ENCODE assay signal across 2 cellular contexts in the genomic region with DNA sequence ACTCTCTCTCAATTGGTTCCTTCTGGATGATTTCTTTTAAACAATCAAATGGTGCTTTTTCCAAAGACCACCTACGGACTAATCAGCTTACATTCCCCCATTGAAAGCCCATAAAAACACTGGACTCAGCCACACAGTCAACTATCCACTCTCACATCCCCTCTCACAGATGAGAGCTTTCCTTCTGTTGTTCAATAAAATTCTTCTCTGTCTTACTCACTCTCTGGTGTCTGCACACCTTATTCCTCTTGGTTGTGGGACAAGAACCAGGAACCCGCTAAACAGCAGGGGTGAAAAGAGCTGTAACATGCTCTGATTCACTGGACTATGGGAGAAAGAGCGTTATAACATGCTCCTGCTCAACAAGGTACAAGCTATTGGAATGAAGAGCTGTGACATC.
TF ChIP-seq lines count a peak whose summit lies in the region.

No MANE protein-coding gene starts in this region.

TF ChIP-seq in HEK293, 187 proteins besides CTCF, POLR2A, EP300 and RAD21:
- peak; percentile 88 for TF ChIP-seq SETDB1 (IDR thresholded peaks at IDR 0.05; ENCODE audit: insufficient read length, low read length)
- no peak for TF ChIP-seq YY1 (tag by site-specific recombination; IDR thresholded peaks at IDR 0.05)
- TF ChIP-seq TRIM28 (IDR thresholded peaks at IDR 0.05; ENCODE audit: borderline replicate concordance, low read length): peak; percentile 96; the same call in 1 of the 2 replicates

TF ChIP-seq in H1, 55 proteins besides CTCF, POLR2A, EP300 and RAD21:
- TF ChIP-seq CBX5 (IDR thresholded peaks at IDR 0.05; ENCODE audit: low read depth, low read length): no peak
- no peak for TF ChIP-seq SUZ12 (IDR thresholded peaks at IDR 0.05; ENCODE audit: low read length)
- TF ChIP-seq FOSL1 (IDR thresholded peaks at IDR 0.05; ENCODE audit: insufficient read depth, low read depth, low read length): no peak
- no peak for TF ChIP-seq SIRT6 (IDR thresholded peaks at IDR 0.05; ENCODE audit: low read length)
- no peak for TF ChIP-seq TAF1 (IDR thresholded peaks at IDR 0.05; ENCODE audit: low read depth, low read length)
- no peak for TF ChIP-seq RXRA (IDR thresholded peaks at IDR 0.05; ENCODE audit: insufficient read depth, low read depth, low read length)
- no peak for TF ChIP-seq TAF7 (optimal IDR thresholded peaks at IDR 0.05; ENCODE audit: borderline replicate concordance, low read depth, low read length)
- TF ChIP-seq HDAC6 (IDR thresholded peaks at IDR 0.05; ENCODE audit: low read depth, low read length): no peak
- no peak for TF ChIP-seq KDM1A (IDR thresholded peaks at IDR 0.05; ENCODE audit: borderline replicate concordance, low read length)
- no peak for TF ChIP-seq HDAC2 (IDR thresholded peaks at IDR 0.05; ENCODE audit: borderline replicate concordance in 1 of 2, low read depth in 2 of 2, low read length in 2 of 2)
- no peak for TF ChIP-seq SP2 (IDR thresholded peaks at IDR 0.05; ENCODE audit: low read length)
- TF ChIP-seq CTBP2 (IDR thresholded peaks at IDR 0.05; ENCODE audit: borderline replicate concordance, insufficient read depth, insufficient read length, low read length): no peak
- TF ChIP-seq TBP (IDR thresholded peaks at IDR 0.05; ENCODE audit: low read depth, low read length): no peak
- TF ChIP-seq PHF8 (conservative IDR thresholded peaks at IDR 0.05; ENCODE audit: low read depth, low read length): no peak
- TF ChIP-seq, protein P1, sequence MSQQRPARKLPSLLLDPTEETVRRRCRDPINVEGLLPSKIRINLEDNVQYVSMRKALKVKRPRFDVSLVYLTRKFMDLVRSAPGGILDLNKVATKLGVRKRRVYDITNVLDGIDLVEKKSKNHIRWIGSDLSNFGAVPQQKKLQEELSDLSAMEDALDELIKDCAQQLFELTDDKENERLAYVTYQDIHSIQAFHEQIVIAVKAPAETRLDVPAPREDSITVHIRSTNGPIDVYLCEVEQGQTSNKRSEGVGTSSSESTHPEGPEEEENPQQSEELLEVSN (IDR thresholded peaks at IDR 0.05): no peak
- no peak for TF ChIP-seq SP4 (IDR thresholded peaks at IDR 0.05; ENCODE audit: low read length)
- TF ChIP-seq, protein P2, sequence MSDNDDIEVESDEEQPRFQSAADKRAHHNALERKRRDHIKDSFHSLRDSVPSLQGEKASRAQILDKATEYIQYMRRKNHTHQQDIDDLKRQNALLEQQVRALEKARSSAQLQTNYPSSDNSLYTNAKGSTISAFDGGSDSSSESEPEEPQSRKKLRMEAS (IDR thresholded peaks at IDR 0.05): no peak
- no peak for TF ChIP-seq SIX5 (IDR thresholded peaks at IDR 0.05; ENCODE audit: low read depth, low read length)
- no peak for TF ChIP-seq EZH2 (IDR thresholded peaks at IDR 0.05; ENCODE audit: low read depth, low read length, severe bottlenecking)
